Comparison of ENCODE assay signal across 8 cellular contexts in genomic region chr2:165015052-165015642, GRCh38. TPM values are rescaled to one million over a fixed set of nuclear protein-coding genes. Genes with fewer than 3 reads are reported as not detected.
DNase-seq lines count a peak whose midpoint lies in the region; ATAC-seq and TF ChIP-seq lines count a peak whose summit lies in the region.

No MANE protein-coding gene starts in this region.

- WGBS in lung, 2 donors: 30 to 43% methylated on average over 4 of the region's 4 CpGs

- H3K36me3 ChIP-seq in lung (ENCODE audit: control insufficient read depth in 2 of 2, insufficient read depth in 2 of 2, low read length in 2 of 2): no peaks in the 10 kb centered on the region

- no peaks in the 10 kb centered on the region for H3K9me3 ChIP-seq in lung (ENCODE audit: control insufficient read depth in 2 of 2, insufficient read depth in 1 of 2, low read length in 1 of 2)

- H3K27ac ChIP-seq in lung (ENCODE audit: low read depth in 1 of 2, low read length in 1 of 2): no peak overlapping the region

- ATAC-seq in GM18861 (IDR thresholded peaks at IDR 0.05; ENCODE audit: unreplicated experiment) (peak; percentile 79), HG03095 (IDR thresholded peaks at IDR 0.05; ENCODE audit: unreplicated experiment) (peak; percentile 69), lung (ENCODE audit: insufficient read depth, low FRiP score) (peak; percentile 51)
- peak; percentile 36 to 55 for ATAC-seq in activated CD4-positive, CD25-positive, alpha-beta regulatory T cell treated with anti-CD3 and anti-CD28 coated beads, Interleukin-2, amount 50 U/mL, for 24 hours

- no peaks in the 10 kb centered on the region for H3K4me1 ChIP-seq in lung (ENCODE audit: control insufficient read depth in 2 of 2, insufficient read depth in 2 of 2, low read length in 2 of 2)

- H3K27me3 ChIP-seq in lung (ENCODE audit: control insufficient read depth, insufficient read depth): no peaks in the 10 kb centered on the region

- no peak overlapping the region for H3K4me3 ChIP-seq in lung

- peak; percentile 87 for TF ChIP-seq CTCF in AG09319 (IDR thresholded peaks at IDR 0.05; ENCODE audit: low read depth, low read length)
- TF ChIP-seq CTCF in lung (IDR thresholded peaks at IDR 0.05; ENCODE audit: control extremely low read depth, extremely low read depth): peak; percentile 60

- DNase-seq in AG09319 (ENCODE audit: extremely low read depth, low read depth) (no peak), NCI-H2171 (lab: John Stamatoyannopoulos, UW) (peak; percentile 26), dermis blood vessel endothelial cell (peak; percentile 80), lung (ENCODE audit: low spot score) (peak; percentile 62)
- DNase-seq in stimulated activated CD8-positive, alpha-beta memory T cell treated with anti-CD3 and anti-CD28 coated beads, Interleukin-4, amount 100 ng/mL, for 48 hours: peak; percentile 81

RNA-seq across cellular contexts. Expression of gene SLC38A11, which starts 59.8 kb away (rescaled TPM):
- total RNA-seq in dermis blood vessel endothelial cell (not detected in 2 replicates), lung (1 to 10 TPM in 1 of 2 donors, not detected in 1; 1.2 TPM)
- under 1 TPM; 0.10 to 0.15 TPM for polyA plus RNA-seq in lung
